8 cellular contexts compared by ENCODE assay signal in genomic region chr20:309841-310644, GRCh38. TPM values are rescaled to one million over a fixed set of nuclear protein-coding genes. Genes with fewer than 3 reads are reported as not detected.
A peak's percentile ranks its signal among the peaks of the same experiment; 100 is the strongest.
DNase-seq lines count a peak whose midpoint lies in the region; ATAC-seq and TF ChIP-seq lines count a peak whose summit lies in the region.

No MANE protein-coding gene starts in this region.

- H3K36me3 ChIP-seq in mammary epithelial cell (ENCODE audit: insufficient read depth, low read length) (no peaks in the 10 kb centered on the region), gastrocnemius medialis (no peaks in the 10 kb centered on the region)

- H2AFZ ChIP-seq in mammary epithelial cell (ENCODE audit: low read depth, low read length) = peak overlapping the region; percentile 54

- peak overlapping the region; percentile 17 for H3K27ac ChIP-seq in mammary epithelial cell (ENCODE audit: insufficient read depth, low read depth, low read length)
- peak overlapping the region; percentile 5 to 66 (median 51) for H3K27ac ChIP-seq in gastrocnemius medialis

- TF ChIP-seq CTCF in mammary epithelial cell (conservative IDR thresholded peaks at IDR 0.05 in 1 of 2, IDR thresholded peaks at IDR 0.05 in 1 of 2; ENCODE audit: extremely low read depth in 1 of 2, insufficient read depth in 1 of 2, low read depth in 1 of 2, low read length in 2 of 2) (no peak), gastrocnemius medialis (IDR thresholded peaks at IDR 0.05 in 4 of 5, conservative IDR thresholded peaks at IDR 0.05 in 1 of 5) (no peak)

- H3K4me3 ChIP-seq in GM08714 (ENCODE audit: low read length) = peak overlapping the region; percentile 8; the same call in 1 of the 2 replicates
- H3K4me3 ChIP-seq in mammary epithelial cell (replicated peaks in 1 of 3; ENCODE audit: insufficient read depth in 1 of 3, low read depth in 2 of 3, low read length in 3 of 3) = no peak overlapping the region
- H3K4me3 ChIP-seq in iPS-18c (ENCODE audit: insufficient read depth, low read depth, low read length) = peak overlapping the region; percentile 62
- peak overlapping the region; percentile 47 to 54 (median 51) for H3K4me3 ChIP-seq in gastrocnemius medialis

- 15% methylated on average over 9 of the region's 31 CpGs for WGBS in mammary epithelial cell (ENCODE audit: low coverage, missing lambda C conversion rate)

- H3K9ac ChIP-seq in mammary epithelial cell (ENCODE audit: insufficient read depth, low read length) = no peak overlapping the region

- no peak for TF ChIP-seq POLR2A in gastrocnemius medialis (IDR thresholded peaks at IDR 0.05)

- DNase-seq in NCI-H1417 treated with DMSO at 0.1 percent for 48 hours (lab: John Stamatoyannopoulos, UW) (peak; percentile 67), UCSD-AML1 (lab: John Stamatoyannopoulos, UW; ENCODE audit: unreplicated experiment) (peak; percentile 98), mammary epithelial cell (peak; percentile 36), gastrocnemius medialis (peak; percentile 92), NK-92 (lab: John Stamatoyannopoulos, UW; ENCODE audit: unreplicated experiment) (no peak)

- in situ Hi-C loops in mammary epithelial cell (cut with MboI; ENCODE audit: low sequenced_read_pairs in 2 of 2) = no loop called here
- in situ Hi-C loops in gastrocnemius medialis (cut with MboI; ENCODE audit: low sequenced_read_pairs in 4 of 4) = no loop called here

- no peaks in the 10 kb centered on the region for H4K20me1 ChIP-seq in mammary epithelial cell (ENCODE audit: insufficient read depth, low read length)

- H3K27me3 ChIP-seq in mammary epithelial cell (ENCODE audit: insufficient read depth, low read length) (no peaks in the 10 kb centered on the region), gastrocnemius medialis (no peaks in the 10 kb centered on the region)

- BruUV-seq in mammary epithelial cell (replicated peaks; lab: Mats Ljungman, UMichigan) = no TSS peak

- H3K79me2 ChIP-seq in mammary epithelial cell (ENCODE audit: insufficient read depth, low read length) = no peaks in the 10 kb centered on the region

- CTCF ChIA-PET in mammary epithelial cell (lab: Charles Lee; ENCODE audit: low non-redundant PET) = no interaction called here

- dilution Hi-C loops in mammary epithelial cell (cut with HindIII; ENCODE audit: low sequenced_read_pairs) = loop anchor here (5.0 kb wide), 1 partner anchor 52 kb away; no protein-coding TSS in a partner anchor

- H3K4me1 ChIP-seq in mammary epithelial cell (ENCODE audit: insufficient read depth, low read length) (peaks cover 23% of the 10 kb centered on the region), gastrocnemius medialis (peaks cover 5 to 10% of the 10 kb centered on the region in 2 donors)

- intact Hi-C loops in mammary epithelial cell (cut with micrococcal nuclease) = no loop called here
- intact Hi-C loops in gastrocnemius medialis (cut with DNase I; ENCODE audit: low total_unique reads) = loop anchor here (1.0 kb wide), 1 partner anchor 13 kb away; the partner anchor contains the start of gene ZCCHC3

- peak; percentile 98 for ATAC-seq in HG02571 (IDR thresholded peaks at IDR 0.05; ENCODE audit: unreplicated experiment)
- peak; percentile 98 to 99 for ATAC-seq in gastrocnemius medialis

- H3K9me3 ChIP-seq in mammary epithelial cell (replicated peaks; ENCODE audit: insufficient read depth, low read length) (peaks cover 4% of the 10 kb centered on the region), iPS-18c (ENCODE audit: control insufficient read depth, insufficient read depth, low read length) (no peaks in the 10 kb centered on the region), gastrocnemius medialis (no peaks in the 10 kb centered on the region)

- H3K4me2 ChIP-seq in mammary epithelial cell (ENCODE audit: insufficient read depth, low read depth, low read length) = no peak overlapping the region

RNA-seq across cellular contexts. Expression of gene ZCCHC3, which starts 12.7 kb away (rescaled TPM):
- total RNA-seq in mammary epithelial cell (10 to 100 TPM in 1 of 2 donors, 1 to 10 TPM in 1; 9.2 to 11.5 TPM), gastrocnemius medialis (1 to 10 TPM; 6.7 to 9.4 (median 7.9) TPM)
- polyA plus RNA-seq in mammary epithelial cell = 6.6 TPM
- 9.7 TPM for polyA minus RNA-seq in mammary epithelial cell

RNA-seq across cellular contexts. Expression of gene SOX12, which starts 15.3 kb away (rescaled TPM):
- 1 to 10 TPM; 3.7 to 6.2 TPM for total RNA-seq in mammary epithelial cell
- polyA plus RNA-seq in mammary epithelial cell = 2.0 TPM
- polyA minus RNA-seq in mammary epithelial cell = 1.3 TPM
- 1 to 10 TPM in 1 of 4 donors, under 1 TPM in 3; 0.15 to 1.4 (median 0.65) TPM for total RNA-seq in gastrocnemius medialis

RNA-seq across cellular contexts. Expression of gene C20orf96, which starts 19.5 kb away (rescaled TPM):
- total RNA-seq in mammary epithelial cell (1 to 10 TPM in 1 of 2 donors, under 1 TPM in 1; 0.83 to 2.7 TPM), gastrocnemius medialis (1 to 10 TPM in 1 of 4 donors, under 1 TPM in 2, not detected in 1; 0.19 to 1.5 (median 0.58) TPM)
- 2.3 TPM for polyA plus RNA-seq in mammary epithelial cell
- not detected for polyA minus RNA-seq in mammary epithelial cell

RNA-seq across cellular contexts. Expression of gene NRSN2, which starts 36.9 kb away (rescaled TPM):
- 10 to 100 TPM; 16.9 to 48.3 TPM for total RNA-seq in mammary epithelial cell
- 26.7 TPM for polyA plus RNA-seq in mammary epithelial cell
- 13.6 TPM for polyA minus RNA-seq in mammary epithelial cell
- 1 to 10 TPM; 1.3 to 4.7 (median 2.2) TPM for total RNA-seq in gastrocnemius medialis

RNA-seq across cellular contexts. Expression of gene DEFB132, which starts 52.5 kb away (rescaled TPM):
- not detected for total RNA-seq in mammary epithelial cell
- not detected for polyA plus RNA-seq in mammary epithelial cell
- not detected for polyA minus RNA-seq in mammary epithelial cell
- not detected for total RNA-seq in gastrocnemius medialis

Comparison
In these comparisons a context has a peak if more than half of its experiments do, and no peak if none do; other contexts are left out.
1. H3K4me3 ChIP-seq: peak in GM08714 (single experiment), iPS-18c (single experiment) and gastrocnemius medialis (4 of 4); none in mammary epithelial cell (0 of 3).